9 cellular contexts compared by ENCODE assay signal in the genomic region with DNA sequence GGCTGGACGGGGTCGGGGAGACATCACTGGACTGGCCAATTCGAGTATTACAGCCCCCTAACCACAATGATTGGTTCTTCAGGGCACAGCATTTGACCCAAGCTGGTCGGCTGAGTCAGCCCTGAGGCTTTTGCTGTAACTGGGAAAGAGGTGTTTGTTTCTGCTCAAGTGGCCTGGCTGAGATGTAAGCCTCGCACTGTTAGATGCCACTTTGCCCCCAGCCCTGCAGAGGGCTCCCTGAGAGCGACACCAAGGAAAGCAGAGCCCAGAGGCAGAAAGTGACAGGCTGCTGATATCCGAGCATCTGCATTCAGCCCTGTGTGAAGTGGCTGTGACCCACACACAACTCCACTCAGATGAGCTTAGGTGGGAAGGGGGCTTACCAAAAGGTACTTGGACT. TPM values are rescaled to one million over a fixed set of nuclear protein-coding genes. Genes with fewer than 3 reads are reported as not detected.
A peak's percentile ranks its signal among the peaks of the same experiment; 100 is the strongest.
DNase-seq lines count a peak whose midpoint lies in the region; TF ChIP-seq lines count a peak whose summit lies in the region.
"Had no signal": no experiment of that assay in that cellular context is flagged by ENCODE, and none has a peak within 500 bp of the region (broad histone marks: within the 10 kb centered on the region; RNA-seq: fewer than 3 reads in every experiment).

No MANE protein-coding gene starts in this region.

- 0 out of 2 replicates have a peak overlapping the region, but pooled peaks have one; percentile 26 for H3K9ac ChIP-seq in Karpas-422 (ENCODE audit: low read length)

- TF ChIP-seq CTCF in retinal pigment epithelial cell (conservative IDR thresholded peaks at IDR 0.05; ENCODE audit: low read depth, low read length) (peak; percentile 64), esophagus muscularis mucosa (IDR thresholded peaks at IDR 0.05) (peak in 1 of 3 experiments; percentile 10)

- no peak for TF ChIP-seq EP300 in esophagus muscularis mucosa (IDR thresholded peaks at IDR 0.05)

- no peaks in the 10 kb centered on the region for H3K36me3 ChIP-seq in Karpas-422 (ENCODE audit: insufficient read depth, low read length)
- peaks cover 15% of the 10 kb centered on the region for H3K36me3 ChIP-seq in SJSA1
- peaks cover 8 to 34% (median 24%) of the 10 kb centered on the region in 4 donors for H3K36me3 ChIP-seq in esophagus muscularis mucosa
- H3K36me3 ChIP-seq: ovary had no signal

- H3K9me2 ChIP-seq in Karpas-422 (replicated peaks; ENCODE audit: insufficient read depth, low read length), result no peaks in the 10 kb centered on the region

- no peak overlapping the region for H2AFZ ChIP-seq in Karpas-422 (ENCODE audit: low read length)

- peak; percentile 56 for DNase-seq in NK-92 treated with Interleukin-12 subunit alpha and Interleukin-12 subunit beta, amount 100 ng/mL, for 24 hours (lab: John Stamatoyannopoulos, UW)
- DNase-seq in NK-92 (lab: John Stamatoyannopoulos, UW; ENCODE audit: unreplicated experiment), result no peak
- DNase-seq in Karpas-422, result peak; percentile 83
- DNase-seq in SJSA1 (ENCODE audit: low read depth in 1 of 2, low spot score in 2 of 2), result peak; percentile 21 to 68
- peak; percentile 35 for DNase-seq in globus pallidus (ENCODE audit: low spot score)
- DNase-seq in retinal pigment epithelial cell (ENCODE audit: low read depth), result peak; percentile 21
- no peak for DNase-seq in effector CD4-positive, alpha-beta T cell
- no peak for DNase-seq in esophagus muscularis mucosa (ENCODE audit: extremely low spot score)

- peaks cover 6% of the 10 kb centered on the region for H3K4me1 ChIP-seq in Karpas-422 (ENCODE audit: low read length)
- no peaks in the 10 kb centered on the region for H3K4me1 ChIP-seq in SJSA1 (replicated peaks)
- H3K4me1 ChIP-seq in esophagus muscularis mucosa, result no peaks in the 10 kb centered on the region

- H3K4me3 ChIP-seq in Karpas-422 (ENCODE audit: low read length), result no peak overlapping the region
- no peak overlapping the region for H3K4me3 ChIP-seq in SJSA1
- no peak overlapping the region for H3K4me3 ChIP-seq in retinal pigment epithelial cell (ENCODE audit: low read length)
- H3K4me3 ChIP-seq in esophagus muscularis mucosa, result no peak overlapping the region
- H3K4me3 ChIP-seq: ovary had no signal

- no peaks in the 10 kb centered on the region for H3K9me3 ChIP-seq in Karpas-422 (ENCODE audit: low read length)
- no peaks in the 10 kb centered on the region for H3K9me3 ChIP-seq in SJSA1 (replicated peaks)
- no peaks in the 10 kb centered on the region for H3K9me3 ChIP-seq in esophagus muscularis mucosa
- H3K9me3 ChIP-seq: ovary had no signal

- intact Hi-C loops in esophagus muscularis mucosa (cut with DNase I), result no loop called here

- no peaks in the 10 kb centered on the region for H3K79me2 ChIP-seq in Karpas-422 (ENCODE audit: low read length)

- H3K4me2 ChIP-seq in Karpas-422 (ENCODE audit: low read depth, low read length, poor library complexity, severe bottlenecking), result peak overlapping the region; percentile 9

- H3K27ac ChIP-seq in Karpas-422 (ENCODE audit: low read length), result no peak overlapping the region
- H3K27ac ChIP-seq in SJSA1, result no peak overlapping the region
- H3K27ac ChIP-seq in esophagus muscularis mucosa (replicated peaks in 1 of 4), result no peak overlapping the region
- H3K27ac ChIP-seq: ovary had no signal

- H3K27me3 ChIP-seq in Karpas-422 (ENCODE audit: low read length) (no peaks in the 10 kb centered on the region), SJSA1 (replicated peaks) (no peaks in the 10 kb centered on the region), esophagus muscularis mucosa (no peaks in the 10 kb centered on the region)
- H3K27me3 ChIP-seq: ovary had no signal

- 28% methylated on average over 7 of the region's 7 CpGs for WGBS in esophagus muscularis mucosa

- TF ChIP-seq POLR2A in esophagus muscularis mucosa (IDR thresholded peaks at IDR 0.05; ENCODE audit: low read depth), result no peak

- no peaks in the 10 kb centered on the region for H4K20me1 ChIP-seq in Karpas-422 (ENCODE audit: insufficient read depth, low read depth, low read length)

RNA-seq across cellular contexts. Expression of gene ERGIC3, which starts 19.4 kb away (rescaled TPM):
- total RNA-seq in Karpas-422 (2014; rRNA removed; shearing (Covaris generic); ENCODE audit: low replicate concordance), result 242 and 305 TPM in 2 replicates
- 273 and 290 TPM in 2 replicates for total RNA-seq in SJSA1 (2014; rRNA removed; shearing (Covaris generic))
- total RNA-seq in esophagus muscularis mucosa, result 100 to 1,000 TPM; 125 to 184 (median 133) TPM

RNA-seq across cellular contexts. Expression of gene C20orf173, which starts 31.8 kb away (rescaled TPM):
- not detected in 2 replicates for total RNA-seq in Karpas-422 (2014; rRNA removed; shearing (Covaris generic); ENCODE audit: low replicate concordance)
- total RNA-seq in SJSA1 (2014; rRNA removed; shearing (Covaris generic)), result not detected in 2 replicates
- total RNA-seq in esophagus muscularis mucosa, result not detected
- total RNA-seq: ovary had no signal

RNA-seq across cellular contexts. Expression of gene SPAG4, which starts 54.4 kb away (rescaled TPM):
- 6.4 and 11.1 TPM in 2 replicates for total RNA-seq in Karpas-422 (2014; rRNA removed; shearing (Covaris generic); ENCODE audit: low replicate concordance)
- total RNA-seq in SJSA1 (2014; rRNA removed; shearing (Covaris generic)), result 0.87 TPM in 1 of 2 replicates, not detected in the other
- 1 to 10 TPM; 2.6 to 5.0 (median 2.9) TPM for total RNA-seq in esophagus muscularis mucosa

Comparison
In these comparisons a context has a peak if more than half of its experiments do, and no peak if none do; other contexts are left out.
1. DNase-seq: peak in NK-92 treated with Interleukin-12 subunit alpha and Interleukin-12 subunit beta, amount 100 ng/mL, for 24 hours (single experiment), Karpas-422 (single experiment), SJSA1 (2 of 2), globus pallidus (single experiment) and retinal pigment epithelial cell (single experiment); none in NK-92 (single experiment), effector CD4-positive, alpha-beta T cell (single experiment) and esophagus muscularis mucosa (single experiment).